Comparison of ENCODE assay signal across 16 cellular contexts in genomic region chr2:235064980-235065379, GRCh38.
DNase-seq lines count a peak whose midpoint lies in the region; ATAC-seq and TF ChIP-seq lines count a peak whose summit lies in the region.
"Had no signal": no experiment of that assay in that cellular context is flagged by ENCODE, and none has a peak within 500 bp of the region (broad histone marks: within the 10 kb centered on the region; RNA-seq: fewer than 3 reads in every experiment).

No MANE protein-coding gene starts in this region.

- TF ChIP-seq EP300 in SK-N-SH (IDR thresholded peaks at IDR 0.05; ENCODE audit: borderline replicate concordance in 1 of 2, low read depth in 1 of 2, low read length in 1 of 2) = no peak

- no peak overlapping the region for H3K4me3 ChIP-seq in right atrium auricular region
- no peak overlapping the region for H3K4me3 ChIP-seq in SK-N-SH (ENCODE audit: low read depth in 2 of 2, low read length in 1 of 2)
- H3K4me3 ChIP-seq: GM12878, SJCRH30 had no signal

- no peaks in the 10 kb centered on the region for H3K9me2 ChIP-seq in SK-N-SH

- H3K9me3 Mint-ChIP-seq in nephron progenitor cell = peaks cover under 1% of the 10 kb centered on the region
- H3K9me3 Mint-ChIP-seq in activated naive CD8-positive, alpha-beta T cell treated with anti-CD3 and anti-CD28 coated beads, Interleukin-2, amount 50 U/mL, for 24 hours = no peaks in the 10 kb centered on the region

- H3K27ac ChIP-seq in right atrium auricular region (peak overlapping the region; percentile 85 to 90), SK-N-SH (ENCODE audit: low read depth in 2 of 2, low read length in 1 of 2) (no peak overlapping the region)
- H3K27ac ChIP-seq: SJCRH30 had no signal

- no peaks in the 10 kb centered on the region for H3K79me2 ChIP-seq in SK-N-SH (ENCODE audit: insufficient read depth)

- CTCF ChIA-PET in SK-N-SH (lab: Yijun Ruan, JAX) = interaction anchor here (1.0 to 1.8 kb wide), 3 partner anchors 11 to 521 kb away, joined by 3 to 6 read pairs (median 4); no protein-coding TSS in a partner anchor

- TF ChIP-seq CTCF in right atrium auricular region (IDR thresholded peaks at IDR 0.05) = no peak
- TF ChIP-seq CTCF in SK-N-SH (IDR thresholded peaks at IDR 0.05) = no peak
- TF ChIP-seq CTCF in nephron progenitor cell (IDR thresholded peaks at IDR 0.05) = no peak

- H3K36me3 Mint-ChIP-seq in nephron progenitor cell (ENCODE audit: low read depth) = no peaks in the 10 kb centered on the region
- no peaks in the 10 kb centered on the region for H3K36me3 Mint-ChIP-seq in activated naive CD8-positive, alpha-beta T cell treated with anti-CD3 and anti-CD28 coated beads, Interleukin-2, amount 50 U/mL, for 24 hours (ENCODE audit: low read depth)
- H3K36me3 Mint-ChIP-seq: CD4-positive, CD25-positive, alpha-beta regulatory T cell had no signal

- POLR2A ChIA-PET in SK-N-SH (lab: Yijun Ruan, JAX) = no interaction called here

- TF ChIP-seq RAD21 in SK-N-SH (IDR thresholded peaks at IDR 0.05; ENCODE audit: low read length) = no peak

- no peak overlapping the region for H2AFZ ChIP-seq in SK-N-SH (ENCODE audit: low read depth)

- no peaks in the 10 kb centered on the region for H3F3A ChIP-seq in SK-N-SH (replicated peaks; ENCODE audit: insufficient read depth)

- no peak for DNase-seq in right atrium auricular region (ENCODE audit: low spot score)
- DNase-seq in Right ventricle myocardium inferior (ENCODE audit: missing footprints) = no peak
- DNase-seq in SK-N-SH = no peak
- DNase-seq in left kidney (ENCODE audit: low read depth, low spot score) = peak; percentile 49
- DNase-seq in nephron progenitor cell = no peak
- DNase-seq in DMS53 treated with DMSO at 0.1 percent for 48 hours (lab: John Stamatoyannopoulos, UW; ENCODE audit: unreplicated experiment) = no peak
- no peak for DNase-seq in activated naive CD8-positive, alpha-beta T cell treated with anti-CD3 and anti-CD28 coated beads, Interleukin-2, amount 50 U/mL, for 24 hours
- DNase-seq: CD4-positive, CD25-positive, alpha-beta regulatory T cell; DMS79; Kasumi-1; NCI-H1694; NCI-H2081; NK-92 treated with Interleukin-12 subunit alpha and Interleukin-12 subunit beta, amount 100 ng/mL, for 24 hours; SJCRH30 had no signal

- H4K20me1 ChIP-seq in SK-N-SH (ENCODE audit: insufficient read depth) = no peaks in the 10 kb centered on the region

- 87% methylated on average over 7 of the region's 7 CpGs for WGBS in SK-N-SH (ENCODE audit: low lambda C conversion rate)

- intact Hi-C loops in Right ventricle myocardium inferior (cut with DNase I) = no loop called here

- no peak overlapping the region for H3K27ac Mint-ChIP-seq in nephron progenitor cell
- H3K27ac Mint-ChIP-seq in activated naive CD8-positive, alpha-beta T cell treated with anti-CD3 and anti-CD28 coated beads, Interleukin-2, amount 50 U/mL, for 24 hours = no peak overlapping the region
- H3K27ac Mint-ChIP-seq: CD4-positive, CD25-positive, alpha-beta regulatory T cell had no signal

- peaks cover 27% of the 10 kb centered on the region for H3K4me1 Mint-ChIP-seq in nephron progenitor cell
- H3K4me1 Mint-ChIP-seq in activated naive CD8-positive, alpha-beta T cell treated with anti-CD3 and anti-CD28 coated beads, Interleukin-2, amount 50 U/mL, for 24 hours = no peaks in the 10 kb centered on the region
- H3K4me1 Mint-ChIP-seq: CD4-positive, CD25-positive, alpha-beta regulatory T cell had no signal

- peak overlapping the region; percentile 24; the same call in 1 of the 2 replicates for H3K4me2 ChIP-seq in SK-N-SH

- H3K27me3 ChIP-seq in right atrium auricular region = no peaks in the 10 kb centered on the region
- H3K27me3 ChIP-seq in SK-N-SH (ENCODE audit: insufficient read depth) = no peaks in the 10 kb centered on the region
- H3K27me3 ChIP-seq: SJCRH30 had no signal

- no peak overlapping the region for H3K4me3 Mint-ChIP-seq in nephron progenitor cell
- H3K4me3 Mint-ChIP-seq in activated naive CD8-positive, alpha-beta T cell treated with anti-CD3 and anti-CD28 coated beads, Interleukin-2, amount 50 U/mL, for 24 hours = no peak overlapping the region
- H3K4me3 Mint-ChIP-seq: CD4-positive, CD25-positive, alpha-beta regulatory T cell had no signal

- no peak overlapping the region for H3K9ac ChIP-seq in SK-N-SH

- no peaks in the 10 kb centered on the region for H3K36me3 ChIP-seq in right atrium auricular region
- no peaks in the 10 kb centered on the region for H3K36me3 ChIP-seq in SK-N-SH (replicated peaks in 1 of 2; ENCODE audit: control insufficient read depth in 1 of 2, insufficient read depth in 2 of 2, low read length in 1 of 2)
- H3K36me3 ChIP-seq: SJCRH30 had no signal

- H3K4me1 ChIP-seq in right atrium auricular region = peaks cover 0 to 14% of the 10 kb centered on the region in 2 donors
- peaks cover 5% of the 10 kb centered on the region in 2 experiments; a peak in 1 of 4 replicates for H3K4me1 ChIP-seq in SK-N-SH (ENCODE audit: control insufficient read depth in 1 of 2, insufficient read depth in 2 of 2, low read depth in 1 of 2, low read length in 1 of 2)
- H3K4me1 ChIP-seq: SJCRH30 had no signal

- ATAC-seq in Right ventricle myocardium inferior = no peak
- no peak for ATAC-seq in GM21786 (IDR thresholded peaks at IDR 0.05; ENCODE audit: unreplicated experiment)
- no peak for ATAC-seq in activated naive CD8-positive, alpha-beta T cell treated with anti-CD3 and anti-CD28 coated beads, Interleukin-2, amount 50 U/mL, for 24 hours
- ATAC-seq: GM12878 had no signal

- peaks cover 4% of the 10 kb centered on the region for H3K27me3 Mint-ChIP-seq in nephron progenitor cell (ENCODE audit: low read depth, poor library complexity)
- peaks cover 7% of the 10 kb centered on the region for H3K27me3 Mint-ChIP-seq in activated naive CD8-positive, alpha-beta T cell treated with anti-CD3 and anti-CD28 coated beads, Interleukin-2, amount 50 U/mL, for 24 hours

- H3K9me3 ChIP-seq in right atrium auricular region (no peaks in the 10 kb centered on the region), SK-N-SH (no peaks in the 10 kb centered on the region)
- H3K9me3 ChIP-seq: SJCRH30 had no signal

TF ChIP-seq in SK-N-SH, 30 proteins besides CTCF, POLR2A, EP300 and RAD21:
- TF ChIP-seq REST (IDR thresholded peaks at IDR 0.05; ENCODE audit: low read depth, low read length) (peak; percentile 51; the same call in 1 of the 2 replicates), SIN3A (IDR thresholded peaks at IDR 0.05; ENCODE audit: borderline replicate concordance, low read depth, low read length) (no peak)

Comparison
In these comparisons a context has a peak if more than half of its experiments do, and no peak if none do; other contexts are left out.
1. H3K27ac ChIP-seq: peak in right atrium auricular region (2 of 2); none in SK-N-SH (0 of 2).